Comparison of ENCODE assay signal across 9 cellular contexts in genomic region chr3:113946831-113947230, GRCh38. TPM values are rescaled to one million over a fixed set of nuclear protein-coding genes. Genes with fewer than 3 reads are reported as not detected.
DNase-seq lines count a peak whose midpoint lies in the region; ATAC-seq, FAIRE-seq and TF ChIP-seq lines count a peak whose summit lies in the region.
"Had no signal": no experiment of that assay in that cellular context is flagged by ENCODE, and none has a peak within 500 bp of the region (broad histone marks: within the 10 kb centered on the region; RNA-seq: fewer than 3 reads in every experiment).

No MANE protein-coding gene starts in this region.

- H3K27ac ChIP-seq in ascending aorta (peak overlapping the region; percentile 60 to 68), HepG2 (ENCODE audit: extremely low read length, insufficient read depth, low read length) (no peak overlapping the region), tibial artery (peak overlapping the region in 1 of 2 donors; percentile 65)

- peak overlapping the region; percentile 77 to 90 for H3K4me3 Mint-ChIP-seq in activated T-cell treated with anti-CD3 and anti-CD28 coated beads, Interleukin-2, amount 50 U/mL, for 72 hours

- intact Hi-C loops in ascending aorta (cut with DNase I): loop anchor here (1.0 to 10.0 kb wide), 6 partner anchors 108 to 1710 kb away; partner anchors contain the start of genes ATP6V1A, CCDC191, GRAMD1C and NAA50
- intact Hi-C loops in HepG2 (cut with micrococcal nuclease; ENCODE audit: unreplicated experiment): no loop called here
- intact Hi-C loops in tibial artery (cut with DNase I; ENCODE audit: low total_unique reads): loop anchor here (5.0 kb wide), 1 partner anchor 110 kb away; the partner anchor contains the start of genes CCDC191 and QTRT2

- H3K79me2 ChIP-seq in HepG2 (ENCODE audit: insufficient read depth, low read length): no peaks in the 10 kb centered on the region

- no peak for TF ChIP-seq POLR2A in HepG2 (IDR thresholded peaks at IDR 0.05; ENCODE audit: insufficient read depth in 1 of 2, low read depth in 2 of 2, low read length in 2 of 2)

- WGBS in HepG2 (ENCODE audit: low lambda C conversion rate): 38% methylated on average over 7 of the region's 7 CpGs

- CTCF ChIA-PET in HepG2 (lab: Yijun Ruan, JAX; ENCODE audit: low intra/inter-chr PET ratio, low total read pairs): no interaction called here

- FAIRE-seq in HepG2 (lab: Jason Lieb, UNC): no peak

- BruUV-seq in HepG2 (replicated peaks; lab: Mats Ljungman, UMichigan): no TSS peak

- TF ChIP-seq RAD21 in HepG2 (CRISPR knock-in tag; IDR thresholded peaks at IDR 0.05): no peak

- H3K27me3 ChIP-seq in ascending aorta (no peaks in the 10 kb centered on the region), HepG2 (ENCODE audit: control insufficient read depth in 1 of 2, insufficient read depth in 2 of 2, low read length in 2 of 2) (peaks cover 0 to 23% of the 10 kb centered on the region in 2 experiments; a peak in 2 of 5 replicates), tibial artery (no peaks in the 10 kb centered on the region)

- H3K36me3 ChIP-seq in ascending aorta: no peaks in the 10 kb centered on the region
- H3K36me3 ChIP-seq in HepG2 (replicated peaks in 1 of 2; ENCODE audit: control insufficient read depth in 1 of 2, insufficient read depth in 2 of 2, low read length in 2 of 2): no peaks in the 10 kb centered on the region
- peaks cover 0 to 7% (median 0%) of the 10 kb centered on the region in 3 donors for H3K36me3 ChIP-seq in tibial artery

- H3K9me3 ChIP-seq in ascending aorta (no peaks in the 10 kb centered on the region), HepG2 (ENCODE audit: low read length) (no peaks in the 10 kb centered on the region), tibial artery (no peaks in the 10 kb centered on the region)

- H3K36me3 Mint-ChIP-seq in activated T-cell treated with anti-CD3 and anti-CD28 coated beads, Interleukin-2, amount 50 U/mL, for 72 hours (ENCODE audit: insufficient read depth in 2 of 2): peaks cover 0 to 3% of the 10 kb centered on the region in 2 donors

- H3K4me1 ChIP-seq in ascending aorta (no peaks in the 10 kb centered on the region), HepG2 (ENCODE audit: insufficient read depth, low read length) (peaks cover 4% of the 10 kb centered on the region; the same call in 1 of the 2 replicates), tibial artery (peaks cover 0 to 18% (median 7%) of the 10 kb centered on the region in 4 donors)

- H3K4me3 ChIP-seq in ascending aorta (peak overlapping the region; percentile 70 to 82), HepG2 (replicated peaks in 1 of 3; ENCODE audit: insufficient read depth in 1 of 3, low read depth in 2 of 3, low read length in 3 of 3) (peak overlapping the region in 1 of 3 experiments; percentile 64; a peak in 2 of 6 replicates), tibial artery (peak overlapping the region; percentile 81 to 86)

- H3K4me2 ChIP-seq in HepG2 (ENCODE audit: low read depth, low read length): peak overlapping the region; percentile 97; the same call in 1 of the 2 replicates

- POLR2A ChIA-PET in HepG2 (lab: Yijun Ruan, JAX): no interaction called here

- H4K20me1 ChIP-seq in HepG2 (ENCODE audit: insufficient read depth, low read length): no peaks in the 10 kb centered on the region

- no peak overlapping the region for H3K9ac ChIP-seq in HepG2 (ENCODE audit: insufficient read depth, low read depth, low read length)

- TF ChIP-seq EP300 in HepG2 (IDR thresholded peaks at IDR 0.05; ENCODE audit: low read depth in 2 of 2, low read length in 2 of 2) (no peak), HepG2 (CRISPR knock-in tag; IDR thresholded peaks at IDR 0.05; ENCODE audit: borderline replicate concordance) (no peak)

- peaks cover 15% of the 10 kb centered on the region for H3K4me1 Mint-ChIP-seq in activated T-cell treated with anti-CD3 and anti-CD28 coated beads, Interleukin-2, amount 50 U/mL, for 72 hours (ENCODE audit: low read depth)

- in situ Hi-C loops in HepG2 (cut with HindIII; ENCODE audit: extremely low pct_ligation_motif_present, low pct_unique_long_range_greater_than_20kb): no loop called here

- peaks cover 29% of the 10 kb centered on the region for H3K27me3 Mint-ChIP-seq in activated T-cell treated with anti-CD3 and anti-CD28 coated beads, Interleukin-2, amount 50 U/mL, for 72 hours (ENCODE audit: low read depth)

- no peak for TF ChIP-seq CTCF in ascending aorta (IDR thresholded peaks at IDR 0.05)
- TF ChIP-seq CTCF in HepG2 (CRISPR knock-in tag; IDR thresholded peaks at IDR 0.05): no peak
- TF ChIP-seq CTCF in tibial artery (IDR thresholded peaks at IDR 0.05): no peak

- peak overlapping the region; percentile 30 for H3K27ac Mint-ChIP-seq in activated T-cell treated with anti-CD3 and anti-CD28 coated beads, Interleukin-2, amount 50 U/mL, for 72 hours

- no peaks in the 10 kb centered on the region for H3K9me3 Mint-ChIP-seq in activated T-cell treated with anti-CD3 and anti-CD28 coated beads, Interleukin-2, amount 50 U/mL, for 72 hours

- no peak for DNase-seq in activated T-cell treated with anti-CD3 and anti-CD28 coated beads, Interleukin-2, amount 50 U/mL, for 72 hours
- no peak for DNase-seq in activated T-cell treated with anti-CD3 and anti-CD28 coated beads, Interleukin-2, amount 50 U/mL, for 1 hour
- DNase-seq in ascending aorta (ENCODE audit: low spot score in 2 of 2): no peak
- DNase-seq in HepG2 (ENCODE audit: low spot score): no peak
- DNase-seq in tibial artery: no peak
- no peak for DNase-seq in NCI-H345 (lab: John Stamatoyannopoulos, UW)
- DNase-seq in globus pallidus (ENCODE audit: low spot score): no peak
- DNase-seq in HuH-7.5 (ENCODE audit: low spot score): no peak
- DNase-seq: activated naive CD4-positive, alpha-beta T cell treated with anti-CD3 and anti-CD28 coated beads, Interleukin-2, amount 50 U/mL, for 16 hours had no signal

- ATAC-seq in activated T-cell treated with anti-CD3 and anti-CD28 coated beads, Interleukin-2, amount 50 U/mL, for 72 hours (replicated peaks in 1 of 2): no peak
- ATAC-seq in HepG2: no peak

- no peak overlapping the region for H2AFZ ChIP-seq in HepG2 (ENCODE audit: low read length)

TF ChIP-seq in HepG2, 621 proteins besides CTCF, POLR2A, EP300 and RAD21:
- TF ChIP-seq MED1 (CRISPR knock-in tag; IDR thresholded peaks at IDR 0.05): no peak
- no peak for TF ChIP-seq ZNF724P (CRISPR knock-in tag; IDR thresholded peaks at IDR 0.05; ENCODE audit: borderline replicate concordance)
- TF ChIP-seq ATF2 (CRISPR knock-in tag; IDR thresholded peaks at IDR 0.05): no peak
- peak; percentile 97; the same call in 1 of the 2 replicates for TF ChIP-seq CBX2 (IDR thresholded peaks at IDR 0.05; ENCODE audit: low read depth, low read length)
- no peak for TF ChIP-seq CBX2 (CRISPR knock-in tag; IDR thresholded peaks at IDR 0.05; ENCODE audit: low read depth)
- no peak for TF ChIP-seq TFAP4 (IDR thresholded peaks at IDR 0.05; ENCODE audit: borderline replicate concordance, low read depth)

RNA-seq across cellular contexts. Expression of gene ZDHHC23, which starts 1.0 kb away (rescaled TPM):
- 1 to 10 TPM; 3.6 to 4.5 TPM for total RNA-seq in activated T-cell treated with anti-CD3 and anti-CD28 coated beads, Interleukin-2, amount 50 U/mL, for 72 hours
- total RNA-seq in ascending aorta (4.4 TPM), HepG2 (2016; rRNA removed; fragmentation: Illumina TruSeq; extraction: Trizol) (7.8 and 8.8 TPM in 2 replicates)
- total RNA-seq in HepG2 (2016; cell fraction: cytosol; rRNA removed; fragmentation: Illumina TruSeq; extraction: Trizol; ENCODE audit: low read depth): 0.91 and 1.4 TPM in 2 replicates
- 6.3 and 8.0 TPM in 2 replicates for total RNA-seq in HepG2 (2016; cell fraction: insoluble cytoplasmic fraction; rRNA removed; fragmentation: Illumina TruSeq; extraction: Trizol)
- 4.1 and 4.7 TPM in 2 replicates for total RNA-seq in HepG2 (2016; cell fraction: membrane; rRNA removed; fragmentation: Illumina TruSeq; extraction: Trizol)
- total RNA-seq in HepG2 (2016; cell fraction: nucleus; rRNA removed; fragmentation: Illumina TruSeq; extraction: Trizol): 13.6 and 13.7 TPM in 2 replicates
- polyA plus RNA-seq in HepG2 (2011; rRNA removed): 1.4 and 1.6 TPM in 2 replicates
- polyA plus RNA-seq in HepG2 (2011; cell fraction: cytosol; rRNA removed): 0.72 and 0.83 TPM in 2 replicates
- 2.6 and 3.0 TPM in 2 replicates for polyA plus RNA-seq in HepG2 (2011; cell fraction: nucleus; rRNA removed)
- polyA plus RNA-seq in HepG2 (2012): 0.62 and 0.65 TPM in 2 replicates
- polyA plus RNA-seq in HepG2 (2016; cell fraction: cytosol; fragmentation: Illumina TruSeq; extraction: Trizol; ENCODE audit: low read depth): 0.82 and 0.84 TPM in 2 replicates
- 4.4 and 5.0 TPM in 2 replicates for polyA plus RNA-seq in HepG2 (2016; cell fraction: insoluble cytoplasmic fraction; fragmentation: Illumina TruSeq; extraction: Trizol; ENCODE audit: low read depth)
- 2.4 and 2.9 TPM in 2 replicates for polyA plus RNA-seq in HepG2 (2016; cell fraction: membrane; fragmentation: Illumina TruSeq; extraction: Trizol; ENCODE audit: low read depth)
- 11.1 and 12.6 TPM in 2 replicates for polyA plus RNA-seq in HepG2 (2016; cell fraction: nucleus; fragmentation: Illumina TruSeq; extraction: Trizol; ENCODE audit: insufficient read depth, low read depth)
- 2.9 and 22.9 TPM in 2 replicates for polyA minus RNA-seq in HepG2 (2011; rRNA and poly(A)+ RNA removed; ENCODE audit: low replicate concordance)
- 0.79 and 0.88 TPM in 2 replicates for polyA minus RNA-seq in HepG2 (2011; cell fraction: cytosol; rRNA and poly(A)+ RNA removed)
- 3.9 and 6.2 TPM in 2 replicates for polyA minus RNA-seq in HepG2 (2011; cell fraction: nucleus; rRNA and poly(A)+ RNA removed)
